In genomic region chr11:119039471-119039870, GRCh38 we compare ENCODE assay signal across 6 cellular contexts. TPM values are rescaled to one million over a fixed set of nuclear protein-coding genes. Genes with fewer than 3 reads are reported as not detected.
DNase-seq lines count a peak whose midpoint lies in the region; TF ChIP-seq lines count a peak whose summit lies in the region.
"Not testable (repeated sequence)": the region's sequence is repeated elsewhere in the genome, so short reads cannot be mapped to it uniquely, and the experiment has no call there.

No MANE protein-coding gene starts in this region.

- not testable (repeated sequence) for H3K9ac ChIP-seq in BLaER1 treated with 17β-estradiol and CSF1 and Interleukin-3, amounts not matched to agents 10 nM and 100 nM; SU-DHL-6 (ENCODE audit: low read length); endodermal cell (ENCODE audit: extremely low read depth, low read length, poor library complexity, severe bottlenecking); trophoblast cell (ENCODE audit: low read length)

- H3K27me3 ChIP-seq in BLaER1 treated with 17β-estradiol and CSF1 and Interleukin-3, amounts not matched to agents 10 nM and 100 nM; HL-60 (ENCODE audit: insufficient read depth, poor library complexity, severe bottlenecking); SU-DHL-6 (ENCODE audit: low read length); endodermal cell (ENCODE audit: control insufficient read depth, insufficient read depth, low read length, poor library complexity, severe bottlenecking); trophoblast cell (ENCODE audit: insufficient read depth, low read length): not testable (repeated sequence)

- not testable (repeated sequence) for H4K20me1 ChIP-seq in BLaER1 treated with 17β-estradiol and CSF1 and Interleukin-3, amounts not matched to agents 10 nM and 100 nM; SU-DHL-6 (ENCODE audit: low read depth, low read length)

- H3K4me2 ChIP-seq in BLaER1 treated with 17β-estradiol and CSF1 and Interleukin-3, amounts not matched to agents 10 nM and 100 nM, result peak overlapping the region; percentile 16 to 55 (median 47); a peak in 17 of 22 replicates
- H3K4me2 ChIP-seq in SU-DHL-6 (ENCODE audit: low read depth, low read length, poor library complexity, severe bottlenecking); trophoblast cell (ENCODE audit: low read length): not testable (repeated sequence)

- H3K27ac Mint-ChIP-seq in endodermal cell, result peak overlapping the region; percentile 73

- H3K36me3 Mint-ChIP-seq in endodermal cell (ENCODE audit: low read depth), result not testable (repeated sequence)

- not testable (repeated sequence) for H2AK5ac ChIP-seq in trophoblast cell (ENCODE audit: low read length)

- not testable (repeated sequence) for H3K4me3 ChIP-seq in BLaER1 treated with 17β-estradiol and CSF1 and Interleukin-3, amounts not matched to agents 10 nM and 100 nM; HL-60 (replicated peaks; ENCODE audit: insufficient read depth, low read length); SU-DHL-6 (ENCODE audit: insufficient read depth, low read length, poor library complexity, severe bottlenecking); endodermal cell (ENCODE audit: low read length); trophoblast cell (ENCODE audit: low read depth, low read length)

- not testable (repeated sequence) for H3K36me3 ChIP-seq in BLaER1 treated with 17β-estradiol and CSF1 and Interleukin-3, amounts not matched to agents 10 nM and 100 nM; SU-DHL-6 (ENCODE audit: low read length); endodermal cell (ENCODE audit: control insufficient read depth, insufficient read depth, low read length); trophoblast cell (ENCODE audit: control insufficient read depth in 1 of 2, insufficient read depth in 2 of 2, low read length in 2 of 2)

- not testable (repeated sequence) for H3K9me3 Mint-ChIP-seq in endodermal cell

- H3K27ac ChIP-seq in BLaER1 treated with 17β-estradiol and CSF1 and Interleukin-3, amounts not matched to agents 10 nM and 100 nM, result peak overlapping the region in 1 of 11 experiments; percentile 26; a peak in 1 of 22 replicates
- H3K27ac ChIP-seq in HL-60 (replicated peaks), result peak overlapping the region; percentile 36; the same call in 1 of the 2 replicates
- H3K27ac ChIP-seq in SU-DHL-6 (ENCODE audit: low read depth, low read length), result 0 out of 2 replicates have a peak overlapping the region, but pooled peaks have one; percentile 45
- H3K27ac ChIP-seq in endodermal cell (ENCODE audit: low read depth, low read length); trophoblast cell (ENCODE audit: low read depth, low read length): not testable (repeated sequence)

- not testable (repeated sequence) for H3K18ac ChIP-seq in trophoblast cell (ENCODE audit: low read length)

- not testable (repeated sequence) for H2BK12ac ChIP-seq in trophoblast cell (ENCODE audit: low read length)

- H3K9me2 ChIP-seq in SU-DHL-6 (replicated peaks; ENCODE audit: insufficient read depth, low read length), result not testable (repeated sequence)

- H4K12ac ChIP-seq in trophoblast cell (ENCODE audit: low read depth, low read length), result not testable (repeated sequence)

- H2BK120ac ChIP-seq in trophoblast cell (ENCODE audit: insufficient read depth, low read length, poor library complexity), result not testable (repeated sequence)

- not testable (repeated sequence) for H3K9me3 ChIP-seq in BLaER1 treated with 17β-estradiol and CSF1 and Interleukin-3, amounts not matched to agents 10 nM and 100 nM (replicated peaks in 1 of 11); SU-DHL-6 (ENCODE audit: insufficient read depth, low read length); endodermal cell (ENCODE audit: control insufficient read depth, low read length); trophoblast cell (ENCODE audit: insufficient read depth, low read depth, low read length)

- H3K23ac ChIP-seq in trophoblast cell (ENCODE audit: low read length), result not testable (repeated sequence)

- H3K4me3 Mint-ChIP-seq in endodermal cell, result peak overlapping the region; percentile 5

- TF ChIP-seq CTCF in HL-60 (IDR thresholded peaks at IDR 0.05; ENCODE audit: insufficient read depth, low read length); SU-DHL-6 (IDR thresholded peaks at IDR 0.05; ENCODE audit: insufficient read depth, low read length, poor library complexity, severe bottlenecking); endodermal cell (conservative IDR thresholded peaks at IDR 0.05): not testable (repeated sequence)

- not testable (repeated sequence) for H4K8ac ChIP-seq in trophoblast cell (ENCODE audit: low read depth, low read length)

- not testable (repeated sequence) for H3K79me1 ChIP-seq in trophoblast cell (ENCODE audit: low read length)

- not testable (repeated sequence) for H3F3A ChIP-seq in SU-DHL-6 (ENCODE audit: insufficient read depth)

- peaks cover 0 to 14% (median 13%) of the 10 kb centered on the region in 10 experiments; a peak in 12 of 20 replicates for H3K4me1 ChIP-seq in BLaER1 treated with 17β-estradiol and CSF1 and Interleukin-3, amounts not matched to agents 10 nM and 100 nM
- H3K4me1 ChIP-seq in endodermal cell (ENCODE audit: control insufficient read depth, insufficient read depth, low read length); trophoblast cell (ENCODE audit: control insufficient read depth in 1 of 2, insufficient read depth in 2 of 2, low read length in 2 of 2): not testable (repeated sequence)

- H4K91ac ChIP-seq in trophoblast cell (ENCODE audit: low read depth, low read length), result not testable (repeated sequence)

- H3K79me2 ChIP-seq in SU-DHL-6 (ENCODE audit: insufficient read depth, low read length); trophoblast cell (ENCODE audit: control insufficient read depth, insufficient read depth, low read length, poor library complexity): not testable (repeated sequence)

- peak in 1 of 2 experiments; percentile 23 for DNase-seq in HL-60 (ENCODE audit: low read depth in 1 of 2, low spot score in 1 of 2)
- DNase-seq in NCI-H82 (lab: John Stamatoyannopoulos, UW), result peak; percentile 27
- not testable (repeated sequence) for DNase-seq in endodermal cell
- peak; percentile 83 to 90 for DNase-seq in trophoblast cell

- not testable (repeated sequence) for H3K14ac ChIP-seq in trophoblast cell (ENCODE audit: low read length)

- 66 to 95% methylated on average over 3 to 7 of the region's 11 CpGs for WGBS in endodermal cell (ENCODE audit: insufficient coverage in 1 of 2, insufficient read length in 1 of 2), 2 experiments
- WGBS in trophoblast cell (ENCODE audit: extremely low coverage, insufficient coverage, insufficient read length), result no CpG with 5 or more reads among the region's 11 CpGs

- not testable (repeated sequence) for H3K4ac ChIP-seq in trophoblast cell (ENCODE audit: low read depth, low read length)

- peaks cover 14% of the 10 kb centered on the region for H3K4me1 Mint-ChIP-seq in endodermal cell

- H2BK5ac ChIP-seq in trophoblast cell (ENCODE audit: low read depth, low read length, poor library complexity), result not testable (repeated sequence)

- H3K27me3 Mint-ChIP-seq in endodermal cell (ENCODE audit: insufficient read depth), result not testable (repeated sequence)

- not testable (repeated sequence) for H2AFZ ChIP-seq in SU-DHL-6 (ENCODE audit: low read depth, low read length, severe bottlenecking); trophoblast cell (ENCODE audit: insufficient read depth, low read length, poor library complexity)

RNA-seq across cellular contexts. Expression of gene SLC37A4, which starts 8.8 kb away (rescaled TPM):
- total RNA-seq in endodermal cell, result 10 to 100 TPM; 63.6 to 75.3 TPM
- 53.1 TPM for polyA plus RNA-seq in endodermal cell (2013, experiment 1 of 2)
- polyA plus RNA-seq in endodermal cell (2013, experiment 2 of 2), result 48.1 TPM
- 22.4 and 23.1 TPM in 2 replicates for polyA plus RNA-seq in trophoblast cell (2013)

RNA-seq across cellular contexts. Expression of gene HYOU1, which starts 17.5 kb away (rescaled TPM):
- 100 to 1,000 TPM; 277 to 315 TPM for total RNA-seq in endodermal cell
- 144 TPM for polyA plus RNA-seq in endodermal cell (2013, experiment 1 of 2)
- polyA plus RNA-seq in endodermal cell (2013, experiment 2 of 2), result 161 TPM
- polyA plus RNA-seq in trophoblast cell (2013), result 230 and 246 TPM in 2 replicates

RNA-seq across cellular contexts. Expression of gene TRAPPC4, which starts 20.9 kb away (rescaled TPM):
- total RNA-seq in endodermal cell, result 10 to 100 TPM; 60.0 to 66.8 TPM
- 78.9 TPM for polyA plus RNA-seq in endodermal cell (2013, experiment 1 of 2)
- polyA plus RNA-seq in endodermal cell (2013, experiment 2 of 2), result 77.1 TPM
- polyA plus RNA-seq in trophoblast cell (2013), result 64.3 and 64.9 TPM in 2 replicates

RNA-seq across cellular contexts. Expression of gene RPS25, which starts 21.3 kb away (rescaled TPM):
- total RNA-seq in endodermal cell, result 1,000 to 10,000 TPM; 1,289 to 1,299 TPM
- 1,099 TPM for polyA plus RNA-seq in endodermal cell (2013, experiment 1 of 2)
- polyA plus RNA-seq in endodermal cell (2013, experiment 2 of 2), result 1,071 TPM
- polyA plus RNA-seq in trophoblast cell (2013), result 1,849 and 1,855 TPM in 2 replicates

RNA-seq across cellular contexts. Expression of gene VPS11, which starts 28.1 kb away (rescaled TPM):
- 10 to 100 TPM; 26.9 to 29.1 TPM for total RNA-seq in endodermal cell
- 27.6 TPM for polyA plus RNA-seq in endodermal cell (2013, experiment 1 of 2)
- 25.2 TPM for polyA plus RNA-seq in endodermal cell (2013, experiment 2 of 2)
- 28.3 and 31.4 TPM in 2 replicates for polyA plus RNA-seq in trophoblast cell (2013)
